ENCODE assay signal across 1 cellular context in the genomic region with DNA sequence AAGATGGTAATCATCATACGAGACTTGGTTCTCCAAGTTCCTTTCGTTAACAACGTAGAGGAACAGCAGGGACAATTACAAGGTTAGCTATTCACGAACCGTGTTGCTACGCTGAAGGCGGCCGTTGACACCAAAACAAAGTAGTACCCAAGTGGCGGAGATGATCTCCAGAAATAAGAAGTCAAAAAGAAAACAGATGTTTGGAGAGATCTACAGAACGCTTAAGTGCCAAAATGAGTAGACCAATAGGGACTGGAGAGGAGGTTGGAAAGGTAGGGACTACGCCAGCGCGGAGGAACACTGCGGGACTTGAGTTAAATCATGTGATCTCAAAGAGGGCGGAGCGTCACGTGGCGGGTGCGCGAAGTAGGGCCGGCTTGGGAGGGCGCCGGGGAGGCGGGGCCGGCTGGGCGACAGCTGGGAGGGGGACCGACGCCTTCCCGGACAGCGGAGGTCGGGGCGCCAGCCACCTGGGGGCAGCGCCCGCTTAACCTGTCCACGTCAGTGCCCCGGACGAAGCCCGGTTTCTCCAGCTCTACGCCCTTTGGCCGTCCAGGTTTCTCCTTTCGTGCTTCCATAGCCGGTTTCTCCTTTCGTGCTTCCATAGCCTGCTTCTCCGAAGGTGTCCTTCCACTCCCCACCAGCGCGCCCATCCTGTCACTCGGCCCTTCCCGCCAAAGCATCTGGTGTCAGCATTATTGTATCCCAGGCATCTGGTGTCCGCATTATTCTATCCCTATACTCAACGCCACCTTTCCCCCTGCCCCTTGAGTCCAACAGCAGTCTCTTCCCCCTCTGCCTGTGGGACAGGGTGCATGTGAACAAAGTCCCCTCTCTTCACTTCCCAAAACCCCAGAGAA.
TF ChIP-seq lines count a peak whose summit lies in the region.

No MANE protein-coding gene starts in this region.

TF ChIP-seq in HepG2, 621 proteins besides CTCF, POLR2A, EP300 and RAD21 (continued from another document and continues in another):
- TF ChIP-seq, protein P1, sequence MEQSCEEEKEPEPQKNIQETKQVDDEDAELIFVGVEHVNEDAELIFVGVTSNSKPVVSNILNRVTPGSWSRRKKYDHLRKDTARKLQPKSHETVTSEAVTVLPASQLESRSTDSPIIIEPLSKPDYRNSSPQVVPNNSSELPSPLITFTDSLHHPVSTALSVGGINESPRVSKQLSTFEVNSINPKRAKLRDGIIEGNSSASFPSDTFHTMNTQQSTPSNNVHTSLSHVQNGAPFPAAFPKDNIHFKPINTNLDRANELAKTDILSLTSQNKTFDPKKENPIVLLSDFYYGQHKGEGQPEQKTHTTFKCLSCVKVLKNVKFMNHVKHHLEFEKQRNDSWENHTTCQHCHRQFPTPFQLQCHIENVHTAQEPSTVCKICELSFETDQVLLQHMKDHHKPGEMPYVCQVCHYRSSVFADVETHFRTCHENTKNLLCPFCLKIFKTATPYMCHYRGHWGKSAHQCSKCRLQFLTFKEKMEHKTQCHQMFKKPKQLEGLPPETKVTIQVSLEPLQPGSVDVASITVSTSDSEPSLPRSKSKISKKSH (CRISPR knock-in tag; IDR thresholded peaks at IDR 0.05; ENCODE audit: borderline replicate concordance) = peak; percentile 67; the same call in 1 of the 2 replicates
- TF ChIP-seq CHD4 (IDR thresholded peaks at IDR 0.05; ENCODE audit: borderline replicate concordance, low read length) = no peak
- TF ChIP-seq ZNF317 (CRISPR knock-in tag; IDR thresholded peaks at IDR 0.05) = no peak
- TF ChIP-seq RORA (CRISPR knock-in tag; IDR thresholded peaks at IDR 0.05) = no peak
- 0 out of 2 replicates have a peak, but pooled peaks have one; percentile 58 for TF ChIP-seq ZBTB8A (CRISPR knock-in tag; IDR thresholded peaks at IDR 0.05; ENCODE audit: borderline replicate concordance, low read depth)
- TF ChIP-seq ZNF703 (CRISPR knock-in tag; IDR thresholded peaks at IDR 0.05; ENCODE audit: borderline replicate concordance) = 0 out of 2 replicates have a peak, but pooled peaks have one; percentile 77
- peak; percentile 73 for TF ChIP-seq SOX5 (CRISPR knock-in tag; IDR thresholded peaks at IDR 0.05; ENCODE audit: borderline replicate concordance)
- TF ChIP-seq, protein P2, sequence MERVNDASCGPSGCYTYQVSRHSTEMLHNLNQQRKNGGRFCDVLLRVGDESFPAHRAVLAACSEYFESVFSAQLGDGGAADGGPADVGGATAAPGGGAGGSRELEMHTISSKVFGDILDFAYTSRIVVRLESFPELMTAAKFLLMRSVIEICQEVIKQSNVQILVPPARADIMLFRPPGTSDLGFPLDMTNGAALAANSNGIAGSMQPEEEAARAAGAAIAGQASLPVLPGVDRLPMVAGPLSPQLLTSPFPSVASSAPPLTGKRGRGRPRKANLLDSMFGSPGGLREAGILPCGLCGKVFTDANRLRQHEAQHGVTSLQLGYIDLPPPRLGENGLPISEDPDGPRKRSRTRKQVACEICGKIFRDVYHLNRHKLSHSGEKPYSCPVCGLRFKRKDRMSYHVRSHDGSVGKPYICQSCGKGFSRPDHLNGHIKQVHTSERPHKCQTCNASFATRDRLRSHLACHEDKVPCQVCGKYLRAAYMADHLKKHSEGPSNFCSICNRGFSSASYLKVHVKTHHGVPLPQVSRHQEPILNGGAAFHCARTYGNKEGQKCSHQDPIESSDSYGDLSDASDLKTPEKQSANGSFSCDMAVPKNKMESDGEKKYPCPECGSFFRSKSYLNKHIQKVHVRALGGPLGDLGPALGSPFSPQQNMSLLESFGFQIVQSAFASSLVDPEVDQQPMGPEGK (CRISPR knock-in tag; IDR thresholded peaks at IDR 0.05) = peak; percentile 97
- TF ChIP-seq, protein P3, sequence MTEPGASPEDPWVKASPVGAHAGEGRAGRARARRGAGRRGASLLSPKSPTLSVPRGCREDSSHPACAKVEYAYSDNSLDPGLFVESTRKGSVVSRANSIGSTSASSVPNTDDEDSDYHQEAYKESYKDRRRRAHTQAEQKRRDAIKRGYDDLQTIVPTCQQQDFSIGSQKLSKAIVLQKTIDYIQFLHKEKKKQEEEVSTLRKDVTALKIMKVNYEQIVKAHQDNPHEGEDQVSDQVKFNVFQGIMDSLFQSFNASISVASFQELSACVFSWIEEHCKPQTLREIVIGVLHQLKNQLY (CRISPR knock-in tag; IDR thresholded peaks at IDR 0.05) = peak; percentile 75
- no peak for TF ChIP-seq SMARCE1 (IDR thresholded peaks at IDR 0.05; ENCODE audit: borderline replicate concordance)
- TF ChIP-seq, protein P4, sequence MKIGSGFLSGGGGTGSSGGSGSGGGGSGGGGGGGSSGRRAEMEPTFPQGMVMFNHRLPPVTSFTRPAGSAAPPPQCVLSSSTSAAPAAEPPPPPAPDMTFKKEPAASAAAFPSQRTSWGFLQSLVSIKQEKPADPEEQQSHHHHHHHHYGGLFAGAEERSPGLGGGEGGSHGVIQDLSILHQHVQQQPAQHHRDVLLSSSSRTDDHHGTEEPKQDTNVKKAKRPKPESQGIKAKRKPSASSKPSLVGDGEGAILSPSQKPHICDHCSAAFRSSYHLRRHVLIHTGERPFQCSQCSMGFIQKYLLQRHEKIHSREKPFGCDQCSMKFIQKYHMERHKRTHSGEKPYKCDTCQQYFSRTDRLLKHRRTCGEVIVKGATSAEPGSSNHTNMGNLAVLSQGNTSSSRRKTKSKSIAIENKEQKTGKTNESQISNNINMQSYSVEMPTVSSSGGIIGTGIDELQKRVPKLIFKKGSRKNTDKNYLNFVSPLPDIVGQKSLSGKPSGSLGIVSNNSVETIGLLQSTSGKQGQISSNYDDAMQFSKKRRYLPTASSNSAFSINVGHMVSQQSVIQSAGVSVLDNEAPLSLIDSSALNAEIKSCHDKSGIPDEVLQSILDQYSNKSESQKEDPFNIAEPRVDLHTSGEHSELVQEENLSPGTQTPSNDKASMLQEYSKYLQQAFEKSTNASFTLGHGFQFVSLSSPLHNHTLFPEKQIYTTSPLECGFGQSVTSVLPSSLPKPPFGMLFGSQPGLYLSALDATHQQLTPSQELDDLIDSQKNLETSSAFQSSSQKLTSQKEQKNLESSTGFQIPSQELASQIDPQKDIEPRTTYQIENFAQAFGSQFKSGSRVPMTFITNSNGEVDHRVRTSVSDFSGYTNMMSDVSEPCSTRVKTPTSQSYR (CRISPR knock-in tag; IDR thresholded peaks at IDR 0.05; ENCODE audit: borderline replicate concordance) = peak; percentile 63; the same call in 1 of the 2 replicates
- TF ChIP-seq MXI1 (IDR thresholded peaks at IDR 0.05; ENCODE audit: borderline replicate concordance, low read depth, low read length) = peak; percentile 79; the same call in 1 of the 3 replicates
- TF ChIP-seq RBFOX2 (IDR thresholded peaks at IDR 0.05; ENCODE audit: low read depth, low read length) = peak; percentile 85
- TF ChIP-seq, protein P5, sequence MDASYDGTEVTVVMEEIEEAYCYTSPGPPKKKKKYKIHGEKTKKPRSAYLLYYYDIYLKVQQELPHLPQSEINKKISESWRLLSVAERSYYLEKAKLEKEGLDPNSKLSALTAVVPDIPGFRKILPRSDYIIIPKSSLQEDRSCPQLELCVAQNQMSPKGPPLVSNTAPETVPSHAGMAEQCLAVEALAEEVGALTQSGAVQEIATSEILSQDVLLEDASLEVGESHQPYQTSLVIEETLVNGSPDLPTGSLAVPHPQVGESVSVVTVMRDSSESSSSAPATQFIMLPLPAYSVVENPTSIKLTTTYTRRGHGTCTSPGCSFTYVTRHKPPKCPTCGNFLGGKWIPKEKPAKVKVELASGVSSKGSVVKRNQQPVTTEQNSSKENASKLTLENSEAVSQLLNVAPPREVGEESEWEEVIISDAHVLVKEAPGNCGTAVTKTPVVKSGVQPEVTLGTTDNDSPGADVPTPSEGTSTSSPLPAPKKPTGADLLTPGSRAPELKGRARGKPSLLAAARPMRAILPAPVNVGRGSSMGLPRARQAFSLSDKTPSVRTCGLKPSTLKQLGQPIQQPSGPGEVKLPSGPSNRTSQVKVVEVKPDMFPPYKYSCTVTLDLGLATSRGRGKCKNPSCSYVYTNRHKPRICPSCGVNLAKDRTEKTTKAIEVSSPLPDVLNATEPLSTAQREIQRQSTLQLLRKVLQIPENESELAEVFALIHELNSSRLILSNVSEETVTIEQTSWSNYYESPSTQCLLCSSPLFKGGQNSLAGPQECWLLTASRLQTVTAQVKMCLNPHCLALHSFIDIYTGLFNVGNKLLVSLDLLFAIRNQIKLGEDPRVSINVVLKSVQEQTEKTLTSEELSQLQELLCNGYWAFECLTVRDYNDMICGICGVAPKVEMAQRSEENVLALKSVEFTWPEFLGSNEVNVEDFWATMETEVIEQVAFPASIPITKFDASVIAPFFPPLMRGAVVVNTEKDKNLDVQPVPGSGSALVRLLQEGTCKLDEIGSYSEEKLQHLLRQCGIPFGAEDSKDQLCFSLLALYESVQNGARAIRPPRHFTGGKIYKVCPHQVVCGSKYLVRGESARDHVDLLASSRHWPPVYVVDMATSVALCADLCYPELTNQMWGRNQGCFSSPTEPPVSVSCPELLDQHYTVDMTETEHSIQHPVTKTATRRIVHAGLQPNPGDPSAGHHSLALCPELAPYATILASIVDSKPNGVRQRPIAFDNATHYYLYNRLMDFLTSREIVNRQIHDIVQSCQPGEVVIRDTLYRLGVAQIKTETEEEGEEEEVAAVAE (CRISPR knock-in tag; IDR thresholded peaks at IDR 0.05; ENCODE audit: borderline replicate concordance) = no peak
- no peak for TF ChIP-seq ZNF253 (CRISPR knock-in tag; IDR thresholded peaks at IDR 0.05; ENCODE audit: borderline replicate concordance)
- peak; percentile 66; the same call in 1 of the 2 replicates for TF ChIP-seq NCOR1 (IDR thresholded peaks at IDR 0.05; ENCODE audit: borderline replicate concordance, low read length)
- TF ChIP-seq, protein P6, sequence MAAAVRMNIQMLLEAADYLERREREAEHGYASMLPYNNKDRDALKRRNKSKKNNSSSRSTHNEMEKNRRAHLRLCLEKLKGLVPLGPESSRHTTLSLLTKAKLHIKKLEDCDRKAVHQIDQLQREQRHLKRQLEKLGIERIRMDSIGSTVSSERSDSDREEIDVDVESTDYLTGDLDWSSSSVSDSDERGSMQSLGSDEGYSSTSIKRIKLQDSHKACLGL (CRISPR knock-in tag; IDR thresholded peaks at IDR 0.05) = no peak
- no peak for TF ChIP-seq SNAI1 (CRISPR knock-in tag; IDR thresholded peaks at IDR 0.05; ENCODE audit: borderline replicate concordance)
- TF ChIP-seq, protein P7, sequence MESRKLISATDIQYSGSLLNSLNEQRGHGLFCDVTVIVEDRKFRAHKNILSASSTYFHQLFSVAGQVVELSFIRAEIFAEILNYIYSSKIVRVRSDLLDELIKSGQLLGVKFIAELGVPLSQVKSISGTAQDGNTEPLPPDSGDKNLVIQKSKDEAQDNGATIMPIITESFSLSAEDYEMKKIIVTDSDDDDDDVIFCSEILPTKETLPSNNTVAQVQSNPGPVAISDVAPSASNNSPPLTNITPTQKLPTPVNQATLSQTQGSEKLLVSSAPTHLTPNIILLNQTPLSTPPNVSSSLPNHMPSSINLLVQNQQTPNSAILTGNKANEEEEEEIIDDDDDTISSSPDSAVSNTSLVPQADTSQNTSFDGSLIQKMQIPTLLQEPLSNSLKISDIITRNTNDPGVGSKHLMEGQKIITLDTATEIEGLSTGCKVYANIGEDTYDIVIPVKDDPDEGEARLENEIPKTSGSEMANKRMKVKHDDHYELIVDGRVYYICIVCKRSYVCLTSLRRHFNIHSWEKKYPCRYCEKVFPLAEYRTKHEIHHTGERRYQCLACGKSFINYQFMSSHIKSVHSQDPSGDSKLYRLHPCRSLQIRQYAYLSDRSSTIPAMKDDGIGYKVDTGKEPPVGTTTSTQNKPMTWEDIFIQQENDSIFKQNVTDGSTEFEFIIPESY (CRISPR knock-in tag; IDR thresholded peaks at IDR 0.05) = peak; percentile 67
- peak; percentile 49; the same call in 1 of the 2 replicates for TF ChIP-seq ZNF331 (CRISPR knock-in tag; IDR thresholded peaks at IDR 0.05)
- TF ChIP-seq SRSF1 (optimal IDR thresholded peaks at IDR 0.05; ENCODE audit: low read depth, low read length) = peak; percentile 23
- TF ChIP-seq GZF1 (CRISPR knock-in tag; IDR thresholded peaks at IDR 0.05) = no peak
- peak; percentile 41; the same call in 1 of the 2 replicates for TF ChIP-seq ZBTB21 (CRISPR knock-in tag; IDR thresholded peaks at IDR 0.05)
- TF ChIP-seq ZFP62 (CRISPR knock-in tag; IDR thresholded peaks at IDR 0.05) = no peak
- TF ChIP-seq FOSL1 (CRISPR knock-in tag; IDR thresholded peaks at IDR 0.05; ENCODE audit: borderline replicate concordance) = no peak
- TF ChIP-seq, protein P8, sequence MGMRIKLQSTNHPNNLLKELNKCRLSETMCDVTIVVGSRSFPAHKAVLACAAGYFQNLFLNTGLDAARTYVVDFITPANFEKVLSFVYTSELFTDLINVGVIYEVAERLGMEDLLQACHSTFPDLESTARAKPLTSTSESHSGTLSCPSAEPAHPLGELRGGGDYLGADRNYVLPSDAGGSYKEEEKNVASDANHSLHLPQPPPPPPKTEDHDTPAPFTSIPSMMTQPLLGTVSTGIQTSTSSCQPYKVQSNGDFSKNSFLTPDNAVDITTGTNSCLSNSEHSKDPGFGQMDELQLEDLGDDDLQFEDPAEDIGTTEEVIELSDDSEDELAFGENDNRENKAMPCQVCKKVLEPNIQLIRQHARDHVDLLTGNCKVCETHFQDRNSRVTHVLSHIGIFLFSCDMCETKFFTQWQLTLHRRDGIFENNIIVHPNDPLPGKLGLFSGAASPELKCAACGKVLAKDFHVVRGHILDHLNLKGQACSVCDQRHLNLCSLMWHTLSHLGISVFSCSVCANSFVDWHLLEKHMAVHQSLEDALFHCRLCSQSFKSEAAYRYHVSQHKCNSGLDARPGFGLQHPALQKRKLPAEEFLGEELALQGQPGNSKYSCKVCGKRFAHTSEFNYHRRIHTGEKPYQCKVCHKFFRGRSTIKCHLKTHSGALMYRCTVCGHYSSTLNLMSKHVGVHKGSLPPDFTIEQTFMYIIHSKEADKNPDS (CRISPR knock-in tag; IDR thresholded peaks at IDR 0.05) = no peak
- TF ChIP-seq ZNF263 (CRISPR knock-in tag; IDR thresholded peaks at IDR 0.05) = 0 out of 2 replicates have a peak, but pooled peaks have one; percentile 26
- peak; percentile 85; the same call in 1 of the 2 replicates for TF ChIP-seq KLF12 (CRISPR knock-in tag; IDR thresholded peaks at IDR 0.05; ENCODE audit: borderline replicate concordance)
- TF ChIP-seq NR1H2 (CRISPR knock-in tag; IDR thresholded peaks at IDR 0.05; ENCODE audit: borderline replicate concordance, low read depth) = no peak
- TF ChIP-seq ZNF570 (CRISPR knock-in tag; IDR thresholded peaks at IDR 0.05; ENCODE audit: borderline replicate concordance) = no peak
- no peak for TF ChIP-seq ZNF619 (CRISPR knock-in tag; IDR thresholded peaks at IDR 0.05)
- no peak for TF ChIP-seq ZSCAN31 (CRISPR knock-in tag; IDR thresholded peaks at IDR 0.05; ENCODE audit: low read depth)
- no peak for TF ChIP-seq ZFP36 (IDR thresholded peaks at IDR 0.05; ENCODE audit: borderline replicate concordance, low read depth, low read length, partially characterized antibody)
- TF ChIP-seq, protein P9, sequence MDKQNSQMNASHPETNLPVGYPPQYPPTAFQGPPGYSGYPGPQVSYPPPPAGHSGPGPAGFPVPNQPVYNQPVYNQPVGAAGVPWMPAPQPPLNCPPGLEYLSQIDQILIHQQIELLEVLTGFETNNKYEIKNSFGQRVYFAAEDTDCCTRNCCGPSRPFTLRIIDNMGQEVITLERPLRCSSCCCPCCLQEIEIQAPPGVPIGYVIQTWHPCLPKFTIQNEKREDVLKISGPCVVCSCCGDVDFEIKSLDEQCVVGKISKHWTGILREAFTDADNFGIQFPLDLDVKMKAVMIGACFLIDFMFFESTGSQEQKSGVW (CRISPR knock-in tag; IDR thresholded peaks at IDR 0.05; ENCODE audit: borderline replicate concordance) = no peak
- TF ChIP-seq ZSCAN29 (CRISPR knock-in tag; conservative IDR thresholded peaks at IDR 0.05) = no peak; the same call in 1 of the 2 replicates
- peak; percentile 60 for TF ChIP-seq ERF (CRISPR knock-in tag; IDR thresholded peaks at IDR 0.05)
- TF ChIP-seq MAFG (CRISPR knock-in tag; IDR thresholded peaks at IDR 0.05) = no peak
- no peak for TF ChIP-seq ARID2 (CRISPR knock-in tag; IDR thresholded peaks at IDR 0.05; ENCODE audit: borderline replicate concordance)
- TF ChIP-seq CHCHD3 (CRISPR knock-in tag; IDR thresholded peaks at IDR 0.05) = no peak
- no peak for TF ChIP-seq GLI4 (CRISPR knock-in tag; IDR thresholded peaks at IDR 0.05; ENCODE audit: borderline replicate concordance)
- peak; percentile 73 for TF ChIP-seq LCORL (IDR thresholded peaks at IDR 0.05)
- TF ChIP-seq LCORL (CRISPR knock-in tag; IDR thresholded peaks at IDR 0.05) = 0 out of 2 replicates have a peak, but pooled peaks have one; percentile 6
